In genomic region chrX:18897611-18898010, GRCh38 we compare ENCODE assay signal across 35 cellular contexts.
"Had no signal": no experiment of that assay in that cellular context is flagged by ENCODE, and none has a peak within 500 bp of the region (broad histone marks: within the 10 kb centered on the region; RNA-seq: fewer than 3 reads in every experiment).

No MANE protein-coding gene starts in this region.

- H3K36me3 ChIP-seq: breast epithelium, cardiac muscle cell, gastrocnemius medialis had no signal

- H3K4me3 Mint-ChIP-seq: activated B cell treated with CpG ODN at 0.5 μM for 24 hours; activated CD8-positive, alpha-beta T cell treated with anti-CD3 and anti-CD28 coated beads for 36 hours; activated naive CD4-positive, alpha-beta T cell treated with anti-CD3 and anti-CD28 coated beads, Interleukin-2, amount 10 ng/mL, durations not matched to agents 7 days and 5 days; activated naive CD8-positive, alpha-beta T cell; activated T-cell treated with anti-CD3 and anti-CD28 coated beads, Interleukin-2, amount 50 U/mL, for 24 hours; effector memory CD8-positive, alpha-beta T cell; T-cell; T-helper 1 cell treated with Interleukin-12 subunit alpha and Interleukin-12 subunit beta and Interleukin-4 antibody, amounts not matched to agents 30 μg/mL and 1 μg/mL, for 36 hours; T-helper 2 cell treated with Interferon-gamma antibody and Interleukin-4, amounts not matched to agents 5 μg/mL and 100 μg/mL, for 36 hours had no signal

- H3K4me1 Mint-ChIP-seq: activated B cell treated with CpG ODN at 0.5 μM for 24 hours had no signal

- H3K27me3 ChIP-seq: body of pancreas, cardiac muscle cell, esophagus muscularis mucosa, foreskin keratinocyte, gastrocnemius medialis, heart left ventricle had no signal

- DNase-seq: activated B cell treated with CpG ODN at 0.5 μM for 24 hours; activated CD4-positive, alpha-beta T cell treated with anti-CD3 and anti-CD28 coated beads for 48 hours; activated CD4-positive, alpha-beta T cell treated with anti-CD3 and anti-CD28 coated beads, Interleukin-2, amount 50 U/mL, for 1 hour; activated CD4-positive, alpha-beta T cell treated with anti-CD3 and anti-CD28 coated beads, Interleukin-2, amount 50 U/mL, for 48 hours; activated CD8-positive, alpha-beta memory T cell treated with anti-CD3 and anti-CD28 coated beads for 24 hours; activated CD8-positive, alpha-beta memory T cell treated with anti-CD3 and anti-CD28 coated beads, Interleukin-2, amount 50 U/mL, for 4 hours; activated CD8-positive, alpha-beta T cell treated with anti-CD3 and anti-CD28 coated beads for 36 hours; activated effector memory CD4-positive, alpha-beta T cell treated with anti-CD3 and anti-CD28 coated beads, Interleukin-2, amount 50 U/mL, for 16 hours; activated naive CD4-positive, alpha-beta T cell; activated naive CD4-positive, alpha-beta T cell treated with anti-CD3 and anti-CD28 coated beads, Interleukin-2, amount 10 ng/mL, durations not matched to agents 7 days and 5 days; activated T-cell treated with anti-CD3 and anti-CD28 coated beads, Interleukin-2, amount 50 U/mL, for 24 hours; amniotic stem cell; body of pancreas; central memory CD4-positive, alpha-beta T cell; cortex of kidney; dermis blood vessel endothelial cell; effector CD4-positive, alpha-beta T cell; effector memory CD8-positive, alpha-beta T cell; erythroblast; foreskin keratinocyte; gastrocnemius medialis; glutamatergic neuron; heart left ventricle; SW 1271; T-cell; T1000; WERI-Rb-1 had no signal

- H3K27ac ChIP-seq: body of pancreas, breast epithelium, cardiac muscle cell, esophagus muscularis mucosa, foreskin keratinocyte, heart left ventricle, WERI-Rb-1 had no signal

- H3K4me3 ChIP-seq: body of pancreas, breast epithelium, cardiac muscle cell, esophagus muscularis mucosa, gastrocnemius medialis, heart left ventricle had no signal

- H3K4me1 ChIP-seq: body of pancreas, breast epithelium had no signal

- H3K36me3 Mint-ChIP-seq: activated naive CD8-positive, alpha-beta T cell had no signal

- H3K9me3 ChIP-seq: body of pancreas, breast epithelium, esophagus muscularis mucosa, gastrocnemius medialis, heart left ventricle had no signal

- H3K9me3 Mint-ChIP-seq: activated B cell treated with CpG ODN at 0.5 μM for 24 hours; activated CD8-positive, alpha-beta T cell treated with anti-CD3 and anti-CD28 coated beads for 36 hours; activated naive CD4-positive, alpha-beta T cell treated with anti-CD3 and anti-CD28 coated beads, Interleukin-2, amount 10 ng/mL, durations not matched to agents 7 days and 5 days; activated T-cell treated with anti-CD3 and anti-CD28 coated beads, Interleukin-2, amount 50 U/mL, for 24 hours; activated T-helper 2 cell treated with anti-CD3 and anti-CD28 coated beads, Interferon-gamma antibody, Interleukin-2, Interleukin-4, amounts not matched to agents 10 μg/mL and 5 μg/mL and 100 μg/mL, durations not matched to agents 14 hours and 24 hours and 36 hours; effector memory CD8-positive, alpha-beta T cell; T-cell; T-helper 1 cell treated with Interleukin-12 subunit alpha and Interleukin-12 subunit beta and Interleukin-4 antibody, amounts not matched to agents 30 μg/mL and 1 μg/mL, for 36 hours; T-helper 2 cell treated with Interferon-gamma antibody and Interleukin-4, amounts not matched to agents 5 μg/mL and 100 μg/mL, for 36 hours had no signal

- ATAC-seq: activated CD4-positive, CD25-positive, alpha-beta regulatory T cell treated with anti-CD3 and anti-CD28 coated beads, Interleukin-2, amount 50 U/mL, for 24 hours; activated CD8-positive, alpha-beta T cell treated with anti-CD3 and anti-CD28 coated beads for 36 hours; body of pancreas; effector memory CD8-positive, alpha-beta T cell; foreskin keratinocyte; gastrocnemius medialis; heart left ventricle; T-cell had no signal

- H3K27me3 Mint-ChIP-seq: activated B cell treated with CpG ODN at 0.5 μM for 24 hours; activated CD8-positive, alpha-beta T cell treated with anti-CD3 and anti-CD28 coated beads for 36 hours; activated naive CD4-positive, alpha-beta T cell treated with anti-CD3 and anti-CD28 coated beads, Interleukin-2, amount 10 ng/mL, durations not matched to agents 7 days and 5 days; activated naive CD8-positive, alpha-beta T cell; activated T-cell treated with anti-CD3 and anti-CD28 coated beads, Interleukin-2, amount 50 U/mL, for 24 hours; effector memory CD8-positive, alpha-beta T cell; T-cell had no signal

- H3K27ac Mint-ChIP-seq: activated B cell treated with CpG ODN at 0.5 μM for 24 hours; activated CD8-positive, alpha-beta T cell treated with anti-CD3 and anti-CD28 coated beads for 36 hours; activated naive CD4-positive, alpha-beta T cell treated with anti-CD3 and anti-CD28 coated beads, Interleukin-2, amount 10 ng/mL, durations not matched to agents 7 days and 5 days; activated naive CD8-positive, alpha-beta T cell; activated T-cell treated with anti-CD3 and anti-CD28 coated beads, Interleukin-2, amount 50 U/mL, for 24 hours; activated T-helper 2 cell treated with anti-CD3 and anti-CD28 coated beads, Interferon-gamma antibody, Interleukin-2, Interleukin-4, amounts not matched to agents 10 μg/mL and 5 μg/mL and 100 μg/mL, durations not matched to agents 14 hours and 24 hours and 36 hours; T-cell; T-helper 1 cell treated with Interleukin-12 subunit alpha and Interleukin-12 subunit beta and Interleukin-4 antibody, amounts not matched to agents 30 μg/mL and 1 μg/mL, for 36 hours; T-helper 2 cell treated with Interferon-gamma antibody and Interleukin-4, amounts not matched to agents 5 μg/mL and 100 μg/mL, for 36 hours had no signal
